ENCODE assay signal across 20 cellular contexts in genomic region chr3:84039091-84039490, GRCh38.
"Had no signal": no experiment of that assay in that cellular context is flagged by ENCODE, and none has a peak within 500 bp of the region (broad histone marks: within the 10 kb centered on the region; RNA-seq: fewer than 3 reads in every experiment).

No MANE protein-coding gene starts in this region.

- ATAC-seq: activated CD4-positive, alpha-beta T cell treated with anti-CD3 and anti-CD28 coated beads for 36 hours; left ventricle myocardium superior; psoas muscle; right cardiac atrium; stimulated activated naive CD8-positive, alpha-beta T cell treated with anti-CD3 and anti-CD28 coated beads, Interleukin-15, amount 100 ng/mL, for 72 hours; T-helper 17 cell had no signal

- H3K27ac Mint-ChIP-seq: activated CD4-positive, alpha-beta T cell treated with anti-CD3 and anti-CD28 coated beads for 36 hours; activated naive CD8-positive, alpha-beta T cell treated with anti-CD3 and anti-CD28 coated beads for 36 hours; T-helper 17 cell had no signal

- H3K27ac ChIP-seq: ovary, psoas muscle, suprapubic skin, transverse colon had no signal

- H3K4me1 ChIP-seq: psoas muscle, suprapubic skin, transverse colon had no signal

- H3K27me3 ChIP-seq: ovary, suprapubic skin, transverse colon had no signal

- H3K27me3 Mint-ChIP-seq: activated CD4-positive, alpha-beta T cell treated with anti-CD3 and anti-CD28 coated beads for 36 hours; activated naive CD8-positive, alpha-beta T cell treated with anti-CD3 and anti-CD28 coated beads for 36 hours; stimulated activated naive CD8-positive, alpha-beta T cell treated with anti-CD3 and anti-CD28 coated beads, Interleukin-15, amount 100 ng/mL, for 72 hours; T-helper 17 cell had no signal

- H3K4me3 ChIP-seq: ovary, psoas muscle, suprapubic skin, transverse colon had no signal

- H3K4me1 Mint-ChIP-seq: activated CD4-positive, alpha-beta T cell treated with anti-CD3 and anti-CD28 coated beads for 36 hours; activated naive CD8-positive, alpha-beta T cell treated with anti-CD3 and anti-CD28 coated beads for 36 hours; stimulated activated naive CD8-positive, alpha-beta T cell treated with anti-CD3 and anti-CD28 coated beads, Interleukin-15, amount 100 ng/mL, for 72 hours; T-helper 17 cell had no signal

- DNase-seq: activated CD4-positive, alpha-beta T cell treated with anti-CD3 and anti-CD28 coated beads for 36 hours; activated CD4-positive, alpha-beta T cell treated with anti-CD3 and anti-CD28 coated beads, Interleukin-2, amount 50 U/mL, for 48 hours; activated naive CD4-positive, alpha-beta T cell; activated naive CD8-positive, alpha-beta T cell treated with anti-CD3 and anti-CD28 coated beads for 36 hours; activated T-cell treated with anti-CD3 and anti-CD28 coated beads for 4 hours; amniotic stem cell; caudate nucleus; head of caudate nucleus; kidney; left ventricle myocardium superior; ovary; psoas muscle; right cardiac atrium; small intestine; stimulated activated CD4-positive, alpha-beta T cell treated with anti-CD3 and anti-CD28 coated beads, Interleukin-4, amount 100 ng/mL, for 1 hour; stimulated activated naive CD8-positive, alpha-beta T cell treated with anti-CD3 and anti-CD28 coated beads, Interleukin-15, amount 100 ng/mL, for 72 hours; T-helper 17 cell; transverse colon had no signal

- H3K4me3 Mint-ChIP-seq: activated CD4-positive, alpha-beta T cell treated with anti-CD3 and anti-CD28 coated beads for 36 hours; activated naive CD8-positive, alpha-beta T cell treated with anti-CD3 and anti-CD28 coated beads for 36 hours; brain; stimulated activated naive CD8-positive, alpha-beta T cell treated with anti-CD3 and anti-CD28 coated beads, Interleukin-15, amount 100 ng/mL, for 72 hours; T-helper 17 cell had no signal

- H3K36me3 Mint-ChIP-seq: activated naive CD8-positive, alpha-beta T cell treated with anti-CD3 and anti-CD28 coated beads for 36 hours; brain had no signal

- H3K36me3 ChIP-seq: ovary, suprapubic skin, transverse colon had no signal

- H3K9me3 ChIP-seq: ovary, suprapubic skin had no signal
